ENCODE assay signal across 8 cellular contexts in the genomic region with DNA sequence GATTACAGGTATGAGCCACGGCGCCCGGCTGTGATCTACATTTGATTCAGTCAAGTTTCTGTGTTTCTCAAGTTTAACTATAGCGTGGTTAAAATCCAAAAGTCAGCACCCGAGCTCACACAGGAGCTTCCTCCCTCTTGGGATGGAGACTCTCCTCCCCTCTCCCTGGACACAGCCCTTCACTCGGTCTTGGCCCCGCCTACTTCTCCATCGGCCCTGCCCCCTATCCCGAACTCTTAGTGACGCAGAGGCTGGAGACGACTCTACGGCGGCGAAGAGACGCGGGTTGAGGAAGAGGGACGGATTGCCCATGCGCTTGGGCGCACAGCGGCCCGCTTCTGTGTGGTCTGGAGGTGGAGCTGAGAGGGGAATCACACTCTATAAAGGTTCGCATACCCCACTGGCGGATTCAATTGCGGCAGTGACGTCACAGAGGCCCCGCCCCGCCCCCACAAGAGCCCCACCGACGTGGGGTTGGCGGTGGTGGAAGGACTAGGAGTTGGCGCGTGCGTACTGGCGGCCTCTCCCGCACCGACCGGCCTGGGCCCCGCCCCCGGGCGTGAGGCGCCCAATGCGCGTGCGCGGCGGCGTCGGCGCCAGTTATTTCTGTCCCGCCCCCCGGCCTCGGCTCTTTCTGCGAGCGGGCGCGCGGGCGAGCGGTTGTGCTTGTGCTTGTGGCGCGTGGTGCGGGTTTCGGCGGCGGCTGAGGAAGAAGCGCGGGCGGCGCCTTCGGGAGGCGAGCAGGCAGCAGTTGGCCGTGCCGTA.
DNase-seq lines count a peak whose midpoint lies in the region; ATAC-seq and TF ChIP-seq lines count a peak whose summit lies in the region.

A gene (plus strand): TSS at position 239 of the 765 bp plus-strand sequence. CDS start 694 bp downstream, outside the sequence.

- DNase-seq in activated CD8-positive, alpha-beta memory T cell treated with anti-CD3 and anti-CD28 coated beads for 4 hours (ENCODE audit: low read depth in 2 of 2): peak; percentile 100
- DNase-seq in epithelial cell of esophagus (ENCODE audit: low read depth): peak; percentile 98
- peak; percentile 99 to 100 for DNase-seq in stimulated activated CD8-positive, alpha-beta memory T cell treated with anti-CD3 and anti-CD28 coated beads, Interleukin-7, amount 100 ng/mL, for 48 hours (ENCODE audit: extremely low read depth in 1 of 2, low read depth in 1 of 2)
- no peak for DNase-seq in DMS114 treated with DMSO at 0.1 percent for 48 hours (lab: John Stamatoyannopoulos, UW; ENCODE audit: unreplicated experiment)

- TF ChIP-seq CTCF in C4-2B (conservative IDR thresholded peaks at IDR 0.05) (no peak), epithelial cell of esophagus (IDR thresholded peaks at IDR 0.05; ENCODE audit: insufficient read depth, low read depth, low read length, missing control alignments) (no peak)

- H3K27me3 ChIP-seq in HUES48 (ENCODE audit: control insufficient read depth, insufficient read depth, low read length) (peaks cover 16% of the 10 kb centered on the region), muscle layer of duodenum (ENCODE audit: low read depth, low read length) (no peaks in the 10 kb centered on the region)

- peak; percentile 68 for ATAC-seq in GM21367 (IDR thresholded peaks at IDR 0.05; ENCODE audit: unreplicated experiment)

- H3K9me3 ChIP-seq in HUES48 (ENCODE audit: control insufficient read depth, insufficient read depth, low read length) (no peaks in the 10 kb centered on the region), muscle layer of duodenum (ENCODE audit: control insufficient read depth in 1 of 2, low read length in 2 of 2) (no peaks in the 10 kb centered on the region)

- peak within 1 kb of the TSS; percentile 92 for H3K27ac ChIP-seq in C4-2B
- peak within 1 kb of the TSS; percentile 99 for H3K27ac ChIP-seq in HUES48 (ENCODE audit: low read depth, low read length)
- peak within 1 kb of the TSS; percentile 93 for H3K27ac ChIP-seq in muscle layer of duodenum (ENCODE audit: low read length)

- H3K4me1 ChIP-seq in HUES48 (ENCODE audit: control insufficient read depth, insufficient read depth, low read length) (0 out of 2 replicates have a peak, but pooled peaks cover 5% of the 10 kb centered on the region), muscle layer of duodenum (ENCODE audit: control insufficient read depth in 1 of 2, insufficient read depth in 2 of 2, low read length in 2 of 2) (peaks cover 6 to 23% of the 10 kb centered on the region in 2 donors)

- H3K4me3 ChIP-seq in HUES48 (ENCODE audit: low read depth, low read length): peak within 1 kb of the TSS; percentile 97
- peak within 1 kb of the TSS; percentile 80 for H3K4me3 ChIP-seq in epithelial cell of esophagus (ENCODE audit: low read length)
- peak within 1 kb of the TSS; percentile 88 to 91 for H3K4me3 ChIP-seq in muscle layer of duodenum (ENCODE audit: low read depth in 1 of 2, low read length in 2 of 2)

- peak within 1 kb of the TSS; percentile 97 for H3K9ac ChIP-seq in HUES48 (ENCODE audit: low read depth, low read length)

- peaks cover 37% of the 10 kb centered on the region for H3K36me3 ChIP-seq in HUES48 (ENCODE audit: control insufficient read depth, insufficient read depth, low read length)
- peaks cover 18 to 24% of the 10 kb centered on the region in 2 donors for H3K36me3 ChIP-seq in muscle layer of duodenum (ENCODE audit: control insufficient read depth in 1 of 2, insufficient read depth in 2 of 2, low read length in 2 of 2)
